In genomic region chr19:39052243-39052746, GRCh38 we compare ENCODE assay signal across 9 cellular contexts. TPM values are rescaled to one million over a fixed set of nuclear protein-coding genes. Genes with fewer than 3 reads are reported as not detected.
A peak's percentile ranks its signal among the peaks of the same experiment; 100 is the strongest.
DNase-seq lines count a peak whose midpoint lies in the region; ATAC-seq and TF ChIP-seq lines count a peak whose summit lies in the region.
"Had no signal": no experiment of that assay in that cellular context is flagged by ENCODE, and none has a peak within 500 bp of the region (broad histone marks: within the 10 kb centered on the region; RNA-seq: fewer than 3 reads in every experiment).

No MANE protein-coding gene starts in this region.

- POLR2A ChIA-PET in activated CD4-positive, alpha-beta T cell treated with anti-CD3 and anti-CD28 coated beads, Interleukin-2, amount 10 ng/mL, durations not matched to agents 7 days and 5 days (lab: Charles Lee), result no interaction called here

- peak; percentile 54 for DNase-seq in EL
- DNase-seq in MM.1S, result peak; percentile 48
- peak; percentile 59 for DNase-seq in activated CD4-positive, alpha-beta T cell treated with anti-CD3 and anti-CD28 coated beads, Interleukin-2, amount 10 ng/mL, durations not matched to agents 7 days and 5 days
- peak; percentile 41 for DNase-seq in lung (ENCODE audit: low spot score)
- DNase-seq in stimulated activated CD8-positive, alpha-beta memory T cell treated with anti-CD3 and anti-CD28 coated beads, Interleukin-12 subunit alpha, Interleukin-12 subunit beta, amount 100 ng/mL, for 4 hours (ENCODE audit: low read depth), result peak; percentile 46

- no peak overlapping the region for H3K4me3 Mint-ChIP-seq in activated CD4-positive, alpha-beta T cell treated with anti-CD3 and anti-CD28 coated beads, Interleukin-2, amount 10 ng/mL, durations not matched to agents 7 days and 5 days
- H3K4me3 Mint-ChIP-seq: T-helper 1 cell treated with Interleukin-12 subunit alpha and Interleukin-12 subunit beta and Interleukin-4 antibody, amounts not matched to agents 30 μg/mL and 1 μg/mL, for 36 hours had no signal

- H3K36me3 ChIP-seq in MM.1S (replicated peaks; ENCODE audit: insufficient read depth, low read length), result no peaks in the 10 kb centered on the region
- H3K36me3 ChIP-seq in lung (ENCODE audit: control insufficient read depth in 2 of 2, insufficient read depth in 2 of 2, low read length in 2 of 2), result no peaks in the 10 kb centered on the region

- H3K27me3 ChIP-seq in MM.1S (replicated peaks; ENCODE audit: insufficient read depth, low read length) (peaks cover 60% of the 10 kb centered on the region), lung (ENCODE audit: control insufficient read depth, insufficient read depth) (no peaks in the 10 kb centered on the region)

- H3K79me2 ChIP-seq in MM.1S (ENCODE audit: low read length), result no peaks in the 10 kb centered on the region

- WGBS in lung, 2 donors, result 20 to 26% methylated on average over 10 of the region's 10 CpGs

- H3K9me3 ChIP-seq in MM.1S (replicated peaks; ENCODE audit: insufficient read depth, low read length) (no peaks in the 10 kb centered on the region), lung (ENCODE audit: control insufficient read depth in 2 of 2, insufficient read depth in 1 of 2, low read length in 1 of 2) (peaks cover 0 to 2% of the 10 kb centered on the region in 2 donors)

- H3K4me1 ChIP-seq in MM.1S (ENCODE audit: low read length) (no peaks in the 10 kb centered on the region), lung (ENCODE audit: control insufficient read depth in 2 of 2, insufficient read depth in 2 of 2, low read length in 2 of 2) (no peaks in the 10 kb centered on the region)

- CTCF ChIA-PET in activated CD4-positive, alpha-beta T cell treated with anti-CD3 and anti-CD28 coated beads, Interleukin-2, amount 10 ng/mL, durations not matched to agents 7 days and 5 days (lab: Charles Lee), result interaction anchor here (0.6 to 1.3 kb wide), 4 partner anchors 12 to 249 kb away, joined by 3 to 4 read pairs (median 4); no protein-coding TSS in a partner anchor

- H3K4me1 Mint-ChIP-seq in activated CD4-positive, alpha-beta T cell treated with anti-CD3 and anti-CD28 coated beads, Interleukin-2, amount 10 ng/mL, durations not matched to agents 7 days and 5 days, result no peaks in the 10 kb centered on the region

- no peak overlapping the region for H3K27ac ChIP-seq in MM.1S (ENCODE audit: low read length)
- H3K27ac ChIP-seq in cingulate gyrus (ENCODE audit: low read depth, low read length), result peak overlapping the region; percentile 97
- no peak overlapping the region for H3K27ac ChIP-seq in lung (ENCODE audit: low read depth in 1 of 2, low read length in 1 of 2)

- no peak overlapping the region for H3K9ac ChIP-seq in MM.1S (ENCODE audit: low read length)

- H4K20me1 ChIP-seq in MM.1S (ENCODE audit: insufficient read depth, low read length), result no peaks in the 10 kb centered on the region

- TF ChIP-seq CTCF in MM.1S (IDR thresholded peaks at IDR 0.05; ENCODE audit: low read length) (peak; percentile 87), lung (IDR thresholded peaks at IDR 0.05; ENCODE audit: control extremely low read depth, extremely low read depth) (peak; percentile 46)

- H3K36me3 Mint-ChIP-seq in activated CD4-positive, alpha-beta T cell treated with anti-CD3 and anti-CD28 coated beads, Interleukin-2, amount 10 ng/mL, durations not matched to agents 7 days and 5 days (ENCODE audit: low read depth), result no peaks in the 10 kb centered on the region

- H3K4me3 ChIP-seq in MM.1S (ENCODE audit: low read length), result no peak overlapping the region
- no peak overlapping the region for H3K4me3 ChIP-seq in lung

- peaks cover 4% of the 10 kb centered on the region for H3K27me3 Mint-ChIP-seq in activated CD4-positive, alpha-beta T cell treated with anti-CD3 and anti-CD28 coated beads, Interleukin-2, amount 10 ng/mL, durations not matched to agents 7 days and 5 days

- H3F3A ChIP-seq in MM.1S (ENCODE audit: insufficient read depth, low read length), result no peaks in the 10 kb centered on the region

- no peak overlapping the region for H2AFZ ChIP-seq in MM.1S (ENCODE audit: low read length)

- no peak overlapping the region for H3K27ac Mint-ChIP-seq in activated CD4-positive, alpha-beta T cell treated with anti-CD3 and anti-CD28 coated beads, Interleukin-2, amount 10 ng/mL, durations not matched to agents 7 days and 5 days
- H3K27ac Mint-ChIP-seq: T-helper 1 cell treated with Interleukin-12 subunit alpha and Interleukin-12 subunit beta and Interleukin-4 antibody, amounts not matched to agents 30 μg/mL and 1 μg/mL, for 36 hours had no signal

- no peak for ATAC-seq in lung (ENCODE audit: insufficient read depth, low FRiP score)
- ATAC-seq in GM19035 (IDR thresholded peaks at IDR 0.05; ENCODE audit: unreplicated experiment), result no peak
- no peak for ATAC-seq in GM19351 (IDR thresholded peaks at IDR 0.05; ENCODE audit: unreplicated experiment)

- no peaks in the 10 kb centered on the region for H3K9me2 ChIP-seq in MM.1S (replicated peaks; ENCODE audit: insufficient read depth, low read length)

- peaks cover under 1% of the 10 kb centered on the region for H3K9me3 Mint-ChIP-seq in activated CD4-positive, alpha-beta T cell treated with anti-CD3 and anti-CD28 coated beads, Interleukin-2, amount 10 ng/mL, durations not matched to agents 7 days and 5 days
- H3K9me3 Mint-ChIP-seq: T-helper 1 cell treated with Interleukin-12 subunit alpha and Interleukin-12 subunit beta and Interleukin-4 antibody, amounts not matched to agents 30 μg/mL and 1 μg/mL, for 36 hours had no signal

- no peak overlapping the region for H3K4me2 ChIP-seq in MM.1S (ENCODE audit: low read depth, low read length)

RNA-seq across cellular contexts. Expression of gene FBXO27, which starts 19.9 kb away (rescaled TPM):
- not detected for total RNA-seq in activated CD4-positive, alpha-beta T cell treated with anti-CD3 and anti-CD28 coated beads, Interleukin-2, amount 10 ng/mL, durations not matched to agents 7 days and 5 days
- 10 to 100 TPM in 1 of 2 donors, 1 to 10 TPM in 1; 2.8 to 18.0 TPM for total RNA-seq in lung
- 1 to 10 TPM; 2.9 to 8.3 TPM for polyA plus RNA-seq in lung

RNA-seq across cellular contexts. Expression of gene ACP7, which starts 31.9 kb away (rescaled TPM):
- not detected for total RNA-seq in activated CD4-positive, alpha-beta T cell treated with anti-CD3 and anti-CD28 coated beads, Interleukin-2, amount 10 ng/mL, durations not matched to agents 7 days and 5 days
- not detected for total RNA-seq in lung
- polyA plus RNA-seq in lung, result under 1 TPM in 1 of 2 donors, not detected in 1; 0.03 TPM
